ENCODE assay signal across 1 cellular context in the genomic region with DNA sequence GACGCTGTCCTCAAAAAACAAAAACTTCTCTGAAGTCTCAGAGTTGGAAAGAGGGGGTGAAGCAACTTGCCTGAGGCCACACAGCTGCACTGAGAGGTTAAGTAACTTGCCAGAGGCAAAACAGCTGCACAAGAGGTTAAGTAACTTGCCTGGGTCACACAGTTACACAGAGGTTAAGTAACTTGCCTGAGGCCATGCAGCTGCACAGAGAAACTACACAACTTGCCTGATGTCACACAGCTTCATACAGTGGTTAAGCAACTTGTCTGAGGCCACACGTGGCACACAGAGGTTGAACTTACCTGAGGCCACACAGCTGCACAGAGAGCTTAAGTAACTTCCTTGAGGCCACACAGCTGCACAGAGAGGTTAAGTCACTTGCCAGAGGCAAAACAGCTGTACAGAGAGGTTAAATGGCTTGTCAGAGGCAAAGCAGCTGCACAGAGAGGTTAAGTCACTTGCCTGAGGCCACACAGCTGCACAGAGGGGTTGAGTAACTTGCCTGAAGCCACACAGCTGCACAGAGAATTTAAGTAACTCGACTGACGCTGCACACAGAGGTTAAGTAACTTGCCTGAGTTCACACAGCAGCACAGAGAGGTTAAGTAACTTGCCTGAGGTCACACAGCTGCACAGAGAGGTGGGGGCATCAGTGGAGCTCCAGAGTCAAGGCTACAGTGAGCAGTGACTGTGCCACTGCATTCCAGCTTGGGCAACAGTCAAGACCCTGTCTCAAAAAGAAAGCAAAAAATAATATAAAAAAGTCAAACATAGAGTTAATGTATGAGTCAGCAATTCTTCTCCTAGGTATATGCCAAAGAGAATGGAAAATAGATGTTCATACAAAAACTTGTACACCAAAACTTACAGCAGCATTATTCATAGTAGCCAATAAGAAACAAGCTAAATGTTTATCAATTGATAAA.
TF ChIP-seq lines count a peak whose summit lies in the region.

No MANE protein-coding gene starts in this region.

TF ChIP-seq in H1, 55 proteins besides CTCF, POLR2A, EP300 and RAD21 (continued from another document):
- peak in 1 of 2 experiments; percentile 93; a peak in 2 of 4 replicates for TF ChIP-seq HDAC2 (IDR thresholded peaks at IDR 0.05; ENCODE audit: borderline replicate concordance in 1 of 2, low read depth in 2 of 2, low read length in 2 of 2)
- TF ChIP-seq RNF2 (IDR thresholded peaks at IDR 0.05; ENCODE audit: borderline replicate concordance, low read depth, low read length, missing control alignments, poor library complexity, severe bottlenecking) = no peak
- TF ChIP-seq SRF (IDR thresholded peaks at IDR 0.05; ENCODE audit: low read depth, low read length) = no peak
- no peak for TF ChIP-seq ASH2L (IDR thresholded peaks at IDR 0.05; ENCODE audit: low read length)
- no peak for TF ChIP-seq TAF7 (optimal IDR thresholded peaks at IDR 0.05; ENCODE audit: borderline replicate concordance, low read depth, low read length)
- no peak for TF ChIP-seq NRF1 (IDR thresholded peaks at IDR 0.05; ENCODE audit: low read depth, low read length)
- TF ChIP-seq GABPA (IDR thresholded peaks at IDR 0.05; ENCODE audit: borderline replicate concordance, insufficient read depth, low read length) = no peak
- TF ChIP-seq BACH1 (IDR thresholded peaks at IDR 0.05; ENCODE audit: low read length) = peak; percentile 63
- TF ChIP-seq, protein P1, sequence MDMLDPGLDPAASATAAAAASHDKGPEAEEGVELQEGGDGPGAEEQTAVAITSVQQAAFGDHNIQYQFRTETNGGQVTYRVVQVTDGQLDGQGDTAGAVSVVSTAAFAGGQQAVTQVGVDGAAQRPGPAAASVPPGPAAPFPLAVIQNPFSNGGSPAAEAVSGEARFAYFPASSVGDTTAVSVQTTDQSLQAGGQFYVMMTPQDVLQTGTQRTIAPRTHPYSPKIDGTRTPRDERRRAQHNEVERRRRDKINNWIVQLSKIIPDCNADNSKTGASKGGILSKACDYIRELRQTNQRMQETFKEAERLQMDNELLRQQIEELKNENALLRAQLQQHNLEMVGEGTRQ (IDR thresholded peaks at IDR 0.05; ENCODE audit: low read length) = no peak
- TF ChIP-seq CHD1 (IDR thresholded peaks at IDR 0.05; ENCODE audit: low read depth, low read length) = no peak
